1 cellular context compared by ENCODE assay signal in genomic region chr3:16482194-16482769, GRCh38.
TF ChIP-seq lines count a peak whose summit lies in the region.

No MANE protein-coding gene starts in this region.

TF ChIP-seq in SK-N-SH, 30 proteins besides CTCF, POLR2A, EP300 and RAD21 (continued from another document):
- no peak for TF ChIP-seq ZBTB33 (IDR thresholded peaks at IDR 0.05; ENCODE audit: borderline replicate concordance, low read depth)
- TF ChIP-seq, protein P1, sequence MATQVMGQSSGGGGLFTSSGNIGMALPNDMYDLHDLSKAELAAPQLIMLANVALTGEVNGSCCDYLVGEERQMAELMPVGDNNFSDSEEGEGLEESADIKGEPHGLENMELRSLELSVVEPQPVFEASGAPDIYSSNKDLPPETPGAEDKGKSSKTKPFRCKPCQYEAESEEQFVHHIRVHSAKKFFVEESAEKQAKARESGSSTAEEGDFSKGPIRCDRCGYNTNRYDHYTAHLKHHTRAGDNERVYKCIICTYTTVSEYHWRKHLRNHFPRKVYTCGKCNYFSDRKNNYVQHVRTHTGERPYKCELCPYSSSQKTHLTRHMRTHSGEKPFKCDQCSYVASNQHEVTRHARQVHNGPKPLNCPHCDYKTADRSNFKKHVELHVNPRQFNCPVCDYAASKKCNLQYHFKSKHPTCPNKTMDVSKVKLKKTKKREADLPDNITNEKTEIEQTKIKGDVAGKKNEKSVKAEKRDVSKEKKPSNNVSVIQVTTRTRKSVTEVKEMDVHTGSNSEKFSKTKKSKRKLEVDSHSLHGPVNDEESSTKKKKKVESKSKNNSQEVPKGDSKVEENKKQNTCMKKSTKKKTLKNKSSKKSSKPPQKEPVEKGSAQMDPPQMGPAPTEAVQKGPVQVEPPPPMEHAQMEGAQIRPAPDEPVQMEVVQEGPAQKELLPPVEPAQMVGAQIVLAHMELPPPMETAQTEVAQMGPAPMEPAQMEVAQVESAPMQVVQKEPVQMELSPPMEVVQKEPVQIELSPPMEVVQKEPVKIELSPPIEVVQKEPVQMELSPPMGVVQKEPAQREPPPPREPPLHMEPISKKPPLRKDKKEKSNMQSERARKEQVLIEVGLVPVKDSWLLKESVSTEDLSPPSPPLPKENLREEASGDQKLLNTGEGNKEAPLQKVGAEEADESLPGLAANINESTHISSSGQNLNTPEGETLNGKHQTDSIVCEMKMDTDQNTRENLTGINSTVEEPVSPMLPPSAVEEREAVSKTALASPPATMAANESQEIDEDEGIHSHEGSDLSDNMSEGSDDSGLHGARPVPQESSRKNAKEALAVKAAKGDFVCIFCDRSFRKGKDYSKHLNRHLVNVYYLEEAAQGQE (IDR thresholded peaks at IDR 0.05; ENCODE audit: low read depth, low read length) = no peak
- TF ChIP-seq, protein P2, sequence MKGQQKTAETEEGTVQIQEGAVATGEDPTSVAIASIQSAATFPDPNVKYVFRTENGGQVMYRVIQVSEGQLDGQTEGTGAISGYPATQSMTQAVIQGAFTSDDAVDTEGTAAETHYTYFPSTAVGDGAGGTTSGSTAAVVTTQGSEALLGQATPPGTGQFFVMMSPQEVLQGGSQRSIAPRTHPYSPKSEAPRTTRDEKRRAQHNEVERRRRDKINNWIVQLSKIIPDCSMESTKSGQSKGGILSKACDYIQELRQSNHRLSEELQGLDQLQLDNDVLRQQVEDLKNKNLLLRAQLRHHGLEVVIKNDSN (IDR thresholded peaks at IDR 0.05; ENCODE audit: borderline replicate concordance, low read depth) = no peak
- TF ChIP-seq IRF3 (IDR thresholded peaks at IDR 0.05; ENCODE audit: low read depth, low read length) = no peak
- TF ChIP-seq TCF12 (IDR thresholded peaks at IDR 0.05) = no peak
- TF ChIP-seq RFX5 (IDR thresholded peaks at IDR 0.05; ENCODE audit: low read length) = no peak
- TF ChIP-seq RCOR1 (IDR thresholded peaks at IDR 0.05; ENCODE audit: low read length) = no peak
- no peak for TF ChIP-seq MEF2A (IDR thresholded peaks at IDR 0.05; ENCODE audit: borderline replicate concordance, low read depth)
- TF ChIP-seq NRF1 (IDR thresholded peaks at IDR 0.05; ENCODE audit: low read depth, low read length) = no peak
- TF ChIP-seq EZH2phosphoT487 (IDR thresholded peaks at IDR 0.05; ENCODE audit: borderline replicate concordance, low read depth) = no peak
